In the genomic region with DNA sequence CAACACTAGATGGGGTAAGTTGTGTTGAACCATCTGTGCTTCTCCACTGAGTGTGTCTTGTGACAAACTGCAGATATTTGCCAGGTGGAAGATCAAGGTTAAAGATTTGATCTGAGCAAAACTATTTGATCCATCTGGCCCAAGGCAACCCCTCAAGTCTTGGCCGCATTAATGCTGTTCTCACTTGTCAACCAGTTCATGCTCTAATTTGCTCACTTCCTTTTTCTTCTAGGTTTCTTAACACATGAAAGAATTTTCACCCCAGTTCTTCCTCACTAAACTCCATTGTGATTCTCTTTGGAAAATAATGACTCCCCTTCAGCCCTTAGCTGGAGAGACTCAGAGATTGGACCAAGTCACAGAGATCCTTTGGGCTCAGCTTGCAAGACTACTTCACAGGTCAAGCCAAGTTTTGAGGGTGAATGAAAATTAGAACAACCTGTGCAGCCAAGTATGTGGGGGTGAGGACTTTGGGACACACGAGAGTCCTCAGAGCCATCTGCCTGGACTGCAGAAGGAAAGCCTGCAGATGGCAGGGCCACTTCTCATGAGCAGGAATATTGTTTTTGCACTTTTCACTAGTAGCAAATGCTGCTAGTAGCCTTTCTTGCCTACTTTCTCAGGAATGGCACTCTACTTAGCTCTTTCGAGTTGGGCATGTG, we compare ENCODE assay signal across 19 cellular contexts.
DNase-seq lines count a peak whose midpoint lies in the region; ATAC-seq, FAIRE-seq and TF ChIP-seq lines count a peak whose summit lies in the region.
"Had no signal": no experiment of that assay in that cellular context is flagged by ENCODE, and none has a peak within 500 bp of the region (broad histone marks: within the 10 kb centered on the region; RNA-seq: fewer than 3 reads in every experiment).

No MANE protein-coding gene starts in this region.

- CTCF ChIA-PET in HepG2 (lab: Yijun Ruan, JAX; ENCODE audit: low intra/inter-chr PET ratio, low total read pairs) = no interaction called here

- no TSS peak for BruUV-seq in HepG2 (replicated peaks; lab: Mats Ljungman, UMichigan)

- H3K27me3 ChIP-seq in HepG2 (ENCODE audit: control insufficient read depth in 1 of 2, insufficient read depth in 2 of 2, low read length in 2 of 2) = peaks cover 0 to 16% of the 10 kb centered on the region in 2 experiments; a peak in 2 of 5 replicates
- H3K27me3 ChIP-seq in right lobe of liver = no peaks in the 10 kb centered on the region
- peaks cover 2% of the 10 kb centered on the region for H3K27me3 ChIP-seq in thymus (ENCODE audit: control insufficient read depth, insufficient read depth)
- peaks cover 70% of the 10 kb centered on the region for H3K27me3 ChIP-seq in WERI-Rb-1 (ENCODE audit: insufficient read depth, low read depth, severe bottlenecking)

- no peaks in the 10 kb centered on the region for H4K20me1 ChIP-seq in HepG2 (ENCODE audit: insufficient read depth, low read length)

- ATAC-seq in HepG2 = peak; percentile 40; the same call in 2 of the 3 replicates
- no peak for ATAC-seq in right lobe of liver
- ATAC-seq in left ventricle myocardium superior = no peak
- ATAC-seq in GM21723 (IDR thresholded peaks at IDR 0.05; ENCODE audit: unreplicated experiment) = no peak
- ATAC-seq: A549, SK-N-SH treated with all-trans-retinoic acid at 6 μM for 48 hours had no signal

- no peak overlapping the region for H3K27ac ChIP-seq in HepG2 (ENCODE audit: extremely low read length, insufficient read depth, low read length)
- H3K27ac ChIP-seq in right lobe of liver = no peak overlapping the region
- peak overlapping the region; percentile 3 for H3K27ac ChIP-seq in thymus (ENCODE audit: low read depth)
- H3K27ac ChIP-seq in WERI-Rb-1 = no peak overlapping the region
- H3K27ac ChIP-seq: A549, GM23248 had no signal

- no peak for TF ChIP-seq POLR2A in HepG2 (IDR thresholded peaks at IDR 0.05; ENCODE audit: insufficient read depth in 1 of 2, low read depth in 2 of 2, low read length in 2 of 2)
- TF ChIP-seq POLR2A in right lobe of liver (IDR thresholded peaks at IDR 0.05) = no peak

- no peak for FAIRE-seq in HepG2 (lab: Jason Lieb, UNC)
- FAIRE-seq: A549 had no signal

- intact Hi-C loops in HepG2 (cut with micrococcal nuclease; ENCODE audit: unreplicated experiment) = no loop called here
- intact Hi-C loops in right lobe of liver (cut with DNase I) = no loop called here
- intact Hi-C loops in left ventricle myocardium superior (cut with micrococcal nuclease) = loop anchor here (10.0 kb wide), 1 partner anchor 50 kb away; no protein-coding TSS in a partner anchor

- no peak for TF ChIP-seq CTCF in HepG2 (CRISPR knock-in tag; IDR thresholded peaks at IDR 0.05)
- TF ChIP-seq CTCF in right lobe of liver (IDR thresholded peaks at IDR 0.05) = no peak
- TF ChIP-seq CTCF in WERI-Rb-1 (IDR thresholded peaks at IDR 0.05; ENCODE audit: low read depth, low read length) = no peak

- H3K79me2 ChIP-seq in HepG2 (ENCODE audit: insufficient read depth, low read length) = no peaks in the 10 kb centered on the region

- no peak overlapping the region for H2AFZ ChIP-seq in HepG2 (ENCODE audit: low read length)
- H2AFZ ChIP-seq: GM23248 had no signal

- H3K9me3 ChIP-seq in HepG2 (ENCODE audit: low read length) (no peaks in the 10 kb centered on the region), right lobe of liver (no peaks in the 10 kb centered on the region), thymus (ENCODE audit: control insufficient read depth) (no peaks in the 10 kb centered on the region), WERI-Rb-1 (ENCODE audit: severe bottlenecking) (no peaks in the 10 kb centered on the region)
- H3K9me3 ChIP-seq: A549 had no signal

- POLR2A ChIA-PET in HepG2 (lab: Yijun Ruan, JAX) = no interaction called here

- H3K4me1 ChIP-seq in HepG2 (ENCODE audit: insufficient read depth, low read length) (no peaks in the 10 kb centered on the region), right lobe of liver (no peaks in the 10 kb centered on the region), thymus (ENCODE audit: control insufficient read depth, insufficient read depth, low read length) (peaks cover 21% of the 10 kb centered on the region)
- H3K4me1 ChIP-seq: A549 had no signal

- no peak overlapping the region for H3K4me2 ChIP-seq in HepG2 (ENCODE audit: low read depth, low read length)
- H3K4me2 ChIP-seq: A549 had no signal

- 0% methylated on average over 3 of the region's 3 CpGs for WGBS in HepG2 (ENCODE audit: low lambda C conversion rate)
- WGBS in right lobe of liver (ENCODE audit: insufficient coverage, low coverage, low lambda C conversion rate, missing lambda C conversion rate) = 10% methylated on average over 1 of the region's 3 CpGs
- WGBS in thymus = 75% methylated on average over 3 of the region's 3 CpGs

- DNase-seq in HepG2 (ENCODE audit: low spot score) (no peak), right lobe of liver (no peak), NAMALWA (ENCODE audit: low spot score) (peak; percentile 14), SK-N-DZ (ENCODE audit: low spot score) (peak; percentile 15), left ventricle myocardium superior (no peak), WERI-Rb-1 (no peak)
- DNase-seq: CD4-positive, CD25-positive, alpha-beta regulatory T cell; DMS79 treated with DMSO at 0.1 percent for 48 hours; GM23248; KBM-7; NCI-H1417; NCI-H1694 treated with DMSO at 0.1 percent for 48 hours; NCI-H2081 treated with DMSO at 0.1 percent for 48 hours; NCI-H510A; SHP77 had no signal

- TF ChIP-seq EP300 in HepG2 (IDR thresholded peaks at IDR 0.05; ENCODE audit: low read depth in 2 of 2, low read length in 2 of 2) (no peak), HepG2 (CRISPR knock-in tag; IDR thresholded peaks at IDR 0.05; ENCODE audit: borderline replicate concordance) (no peak)

- H3K9ac ChIP-seq in HepG2 (ENCODE audit: insufficient read depth, low read depth, low read length) = no peak overlapping the region
- H3K9ac ChIP-seq: GM23248 had no signal

- no peaks in the 10 kb centered on the region for H3K36me3 ChIP-seq in HepG2 (replicated peaks in 1 of 2; ENCODE audit: control insufficient read depth in 1 of 2, insufficient read depth in 2 of 2, low read length in 2 of 2)
- no peaks in the 10 kb centered on the region for H3K36me3 ChIP-seq in right lobe of liver
- no peaks in the 10 kb centered on the region for H3K36me3 ChIP-seq in thymus (ENCODE audit: control insufficient read depth, insufficient read depth)
- no peaks in the 10 kb centered on the region for H3K36me3 ChIP-seq in WERI-Rb-1

- in situ Hi-C loops in HepG2 (cut with HindIII; ENCODE audit: extremely low pct_ligation_motif_present, low pct_unique_long_range_greater_than_20kb) = loop anchor here (25.0 kb wide), 1 partner anchor 767 kb away; no protein-coding TSS in a partner anchor

- no peak overlapping the region for H3K4me3 ChIP-seq in HepG2 (replicated peaks in 1 of 3; ENCODE audit: insufficient read depth in 1 of 3, low read depth in 2 of 3, low read length in 3 of 3)
- H3K4me3 ChIP-seq in right lobe of liver = no peak overlapping the region
- no peak overlapping the region for H3K4me3 ChIP-seq in thymus (ENCODE audit: low read length)
- H3K4me3 ChIP-seq in WERI-Rb-1 (ENCODE audit: low read depth, low read length) = no peak overlapping the region
- H3K4me3 ChIP-seq: A549, GM23248 had no signal

- TF ChIP-seq RAD21 in HepG2 (CRISPR knock-in tag; IDR thresholded peaks at IDR 0.05) = no peak

TF ChIP-seq in HepG2, 621 proteins besides CTCF, POLR2A, EP300 and RAD21:
- TF ChIP-seq ATF7 (IDR thresholded peaks at IDR 0.05) = no peak
- TF ChIP-seq ATF7 (CRISPR knock-in tag; IDR thresholded peaks at IDR 0.05) = no peak
- no peak for TF ChIP-seq ZNF451 (CRISPR knock-in tag; IDR thresholded peaks at IDR 0.05)
- TF ChIP-seq, protein P1, sequence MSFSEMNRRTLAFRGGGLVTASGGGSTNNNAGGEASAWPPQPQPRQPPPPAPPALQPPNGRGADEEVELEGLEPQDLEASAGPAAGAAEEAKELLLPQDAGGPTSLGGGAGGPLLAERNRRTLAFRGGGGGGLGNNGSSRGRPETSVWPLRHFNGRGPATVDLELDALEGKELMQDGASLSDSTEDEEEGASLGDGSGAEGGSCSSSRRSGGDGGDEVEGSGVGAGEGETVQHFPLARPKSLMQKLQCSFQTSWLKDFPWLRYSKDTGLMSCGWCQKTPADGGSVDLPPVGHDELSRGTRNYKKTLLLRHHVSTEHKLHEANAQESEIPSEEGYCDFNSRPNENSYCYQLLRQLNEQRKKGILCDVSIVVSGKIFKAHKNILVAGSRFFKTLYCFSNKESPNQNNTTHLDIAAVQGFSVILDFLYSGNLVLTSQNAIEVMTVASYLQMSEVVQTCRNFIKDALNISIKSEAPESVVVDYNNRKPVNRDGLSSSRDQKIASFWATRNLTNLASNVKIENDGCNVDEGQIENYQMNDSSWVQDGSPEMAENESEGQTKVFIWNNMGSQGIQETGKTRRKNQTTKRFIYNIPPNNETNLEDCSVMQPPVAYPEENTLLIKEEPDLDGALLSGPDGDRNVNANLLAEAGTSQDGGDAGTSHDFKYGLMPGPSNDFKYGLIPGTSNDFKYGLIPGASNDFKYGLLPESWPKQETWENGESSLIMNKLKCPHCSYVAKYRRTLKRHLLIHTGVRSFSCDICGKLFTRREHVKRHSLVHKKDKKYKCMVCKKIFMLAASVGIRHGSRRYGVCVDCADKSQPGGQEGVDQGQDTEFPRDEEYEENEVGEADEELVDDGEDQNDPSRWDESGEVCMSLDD (CRISPR knock-in tag; IDR thresholded peaks at IDR 0.05; ENCODE audit: borderline replicate concordance) = no peak
- no peak for TF ChIP-seq ZSCAN22 (CRISPR knock-in tag; IDR thresholded peaks at IDR 0.05)
- no peak for TF ChIP-seq KAT2B (IDR thresholded peaks at IDR 0.05; ENCODE audit: borderline replicate concordance, low read depth, low read length)
- peak; percentile 41 for TF ChIP-seq STAG1 (CRISPR knock-in tag; IDR thresholded peaks at IDR 0.05)

Comparison
In these comparisons a context has a peak if more than half of its experiments do, and no peak if none do; other contexts are left out.
1. DNase-seq: peak in NAMALWA (single experiment) and SK-N-DZ (single experiment); none in HepG2 (single experiment), right lobe of liver (0 of 3), left ventricle myocardium superior (single experiment) and WERI-Rb-1 (single experiment).